In the genomic region with DNA sequence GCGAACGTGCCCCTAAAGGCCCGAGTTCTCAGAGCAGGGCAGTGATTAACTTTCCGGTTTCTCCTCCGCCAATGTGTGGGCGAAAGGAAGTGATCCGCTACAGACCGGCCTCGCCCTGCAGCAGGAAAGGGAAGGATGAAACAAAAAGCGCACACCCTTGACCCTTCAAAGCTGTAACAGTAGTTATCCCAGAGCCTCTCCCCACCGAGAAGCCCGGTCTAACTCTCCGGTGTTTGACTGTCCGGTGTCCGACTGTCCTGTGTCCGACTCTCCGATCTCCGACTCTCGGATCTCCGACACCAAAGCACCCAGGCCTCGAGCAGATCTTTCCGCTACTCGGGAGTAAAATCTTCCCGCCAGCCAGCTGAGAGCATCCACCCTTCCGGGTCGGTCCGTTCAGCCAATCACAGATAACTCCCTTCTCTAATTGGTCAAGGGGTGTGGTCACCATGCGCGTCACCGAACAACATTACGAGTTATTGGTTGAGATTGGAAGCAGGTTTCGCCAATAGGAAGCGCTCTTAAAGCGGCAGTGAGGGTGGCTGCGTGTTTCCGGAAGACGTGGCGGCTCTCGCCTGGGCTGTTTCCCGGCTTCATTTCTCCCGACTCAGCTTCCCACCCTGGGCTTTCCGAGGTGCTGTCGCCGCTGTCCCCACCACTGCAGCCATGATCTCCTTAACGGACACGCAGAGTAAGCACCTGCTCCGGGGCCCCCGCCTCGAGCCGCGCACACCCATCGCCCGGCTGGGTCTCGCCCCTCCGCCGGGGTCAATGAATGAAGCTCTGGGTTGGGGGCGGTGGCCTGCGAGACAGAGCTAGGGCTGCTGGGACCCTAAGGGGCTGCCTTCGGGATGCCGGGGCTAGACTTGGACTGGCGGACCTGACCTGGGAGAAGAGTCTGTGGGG, we compare ENCODE assay signal across 8 cellular contexts. TPM values are rescaled to one million over a fixed set of nuclear protein-coding genes. Genes with fewer than 3 reads are reported as not detected.
DNase-seq lines count a peak whose midpoint lies in the region; ATAC-seq and TF ChIP-seq lines count a peak whose summit lies in the region.

A gene with protein sequence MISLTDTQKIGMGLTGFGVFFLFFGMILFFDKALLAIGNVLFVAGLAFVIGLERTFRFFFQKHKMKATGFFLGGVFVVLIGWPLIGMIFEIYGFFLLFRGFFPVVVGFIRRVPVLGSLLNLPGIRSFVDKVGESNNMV (plus strand): TSS at position 532 of the 906 bp plus-strand sequence. CDS start 135 bp downstream, at position 667.
A gene with protein sequence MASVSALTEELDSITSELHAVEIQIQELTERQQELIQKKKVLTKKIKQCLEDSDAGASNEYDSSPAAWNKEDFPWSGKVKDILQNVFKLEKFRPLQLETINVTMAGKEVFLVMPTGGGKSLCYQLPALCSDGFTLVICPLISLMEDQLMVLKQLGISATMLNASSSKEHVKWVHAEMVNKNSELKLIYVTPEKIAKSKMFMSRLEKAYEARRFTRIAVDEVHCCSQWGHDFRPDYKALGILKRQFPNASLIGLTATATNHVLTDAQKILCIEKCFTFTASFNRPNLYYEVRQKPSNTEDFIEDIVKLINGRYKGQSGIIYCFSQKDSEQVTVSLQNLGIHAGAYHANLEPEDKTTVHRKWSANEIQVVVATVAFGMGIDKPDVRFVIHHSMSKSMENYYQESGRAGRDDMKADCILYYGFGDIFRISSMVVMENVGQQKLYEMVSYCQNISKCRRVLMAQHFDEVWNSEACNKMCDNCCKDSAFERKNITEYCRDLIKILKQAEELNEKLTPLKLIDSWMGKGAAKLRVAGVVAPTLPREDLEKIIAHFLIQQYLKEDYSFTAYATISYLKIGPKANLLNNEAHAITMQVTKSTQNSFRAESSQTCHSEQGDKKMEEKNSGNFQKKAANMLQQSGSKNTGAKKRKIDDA (minus strand): TSS at position 378 of the 906 bp plus-strand sequence. CDS start 2,065 bp downstream, outside the sequence.

- ATAC-seq in GM21529 (IDR thresholded peaks at IDR 0.05; ENCODE audit: unreplicated experiment): peak; percentile 98
- peak; percentile 96 for ATAC-seq in IMR-90 (ENCODE audit: low read depth)

- peak within 1 kb of the TSS; percentile 96 for H2AK9ac ChIP-seq in IMR-90 (replicated peaks; ENCODE audit: low read depth, low read length, poor library complexity)

- peak within 1 kb of the TSS; percentile 91 for H3K14ac ChIP-seq in IMR-90 (replicated peaks; ENCODE audit: low read depth, low read length)

- peak within 1 kb of the TSS; percentile 87 for H3K4ac ChIP-seq in IMR-90 (ENCODE audit: low read depth, low read length)

- DNase-seq in DMS114 treated with DMSO at 0.1 percent for 48 hours (lab: John Stamatoyannopoulos, UW; ENCODE audit: unreplicated experiment): peak; percentile 99
- peak; percentile 99 for DNase-seq in IMR-90
- peak; percentile 97 for DNase-seq in OCI-LY7 (ENCODE audit: low spot score)
- peak; percentile 71 for DNase-seq in activated T-cell treated with anti-CD3 and anti-CD28 coated beads for 1 hour (ENCODE audit: low read depth)
- DNase-seq in epithelial cell of esophagus (ENCODE audit: low read depth): peak; percentile 99
- peak; percentile 95 for DNase-seq in middle frontal gyrus (ENCODE audit: extremely low spot score, low spot score)
- DNase-seq in stimulated activated CD8-positive, alpha-beta memory T cell treated with anti-CD3 and anti-CD28 coated beads, Interleukin-2, amount 100 ng/mL, for 48 hours (ENCODE audit: low read depth in 2 of 2): peak; percentile 67 to 79

- peaks cover 4% of the 10 kb centered on the region; the same call in 1 of the 2 replicates for H3K9me1 ChIP-seq in IMR-90 (ENCODE audit: insufficient read depth, low read length)

- TF ChIP-seq CTCF in IMR-90 (conservative IDR thresholded peaks at IDR 0.05; ENCODE audit: low read depth, low read length) (no peak), OCI-LY7 (conservative IDR thresholded peaks at IDR 0.05; ENCODE audit: low read length) (no peak), epithelial cell of esophagus (IDR thresholded peaks at IDR 0.05; ENCODE audit: insufficient read depth, low read depth, low read length, missing control alignments) (no peak)

- in situ Hi-C loops in IMR-90 (cut with MboI; ENCODE audit: low sequenced_read_pairs): loop anchor here (10.0 kb wide), 1 partner anchor 143 kb away; no protein-coding TSS in a partner anchor

- 0% methylated on average over 22 of the region's 61 CpGs; no CpG with 5 or more reads in 1 of the 2 experiments for WGBS in IMR-90 (ENCODE audit: extremely low coverage in 2 of 2, insufficient read length in 1 of 2), 2 experiments

- peak within 1 kb of the TSS; percentile 76 for H4K91ac ChIP-seq in IMR-90 (ENCODE audit: insufficient read depth, low read depth, low read length)

- peak within 1 kb of the TSS; percentile 61 for H2BK5ac ChIP-seq in IMR-90 (ENCODE audit: low read depth, low read length, poor library complexity, severe bottlenecking)

- peak within 1 kb of the TSS; percentile 82 for H3K56ac ChIP-seq in IMR-90 (ENCODE audit: extremely low read depth, insufficient read depth, low read length)

- CTCF ChIA-PET in IMR-90 (lab: Yijun Ruan, JAX) (interaction anchor here (1.0 kb wide), 1 partner anchor 47 kb away, joined by 3 read pairs; no protein-coding TSS in a partner anchor), OCI-LY7 (lab: Charles Lee; ENCODE audit: unreplicated experiment) (no interaction called here)

- H3K79me2 ChIP-seq in OCI-LY7 (ENCODE audit: insufficient read depth, low read depth, low read length): peaks cover 77% of the 10 kb centered on the region

- H3K79me1 ChIP-seq in IMR-90 (ENCODE audit: low read depth in 1 of 2, low read length in 2 of 2): peaks cover 19 to 43% of the 10 kb centered on the region in 2 experiments

- peak within 1 kb of the TSS; percentile 93 for H3K9ac ChIP-seq in IMR-90 (ENCODE audit: low read depth, low read length)

- H3K18ac ChIP-seq in IMR-90 (ENCODE audit: low read depth, low read length): no peak within 1 kb of the TSS; the same call in 1 of the 2 replicates

- dilution Hi-C loops in IMR-90 (cut with HindIII; ENCODE audit: low sequenced_read_pairs, unreplicated experiment): no loop called here

- H2AFZ ChIP-seq in IMR-90 (replicated peaks; ENCODE audit: low read length, poor library complexity) (peak within 1 kb of the TSS; percentile 97), OCI-LY7 (ENCODE audit: low read length) (peak within 1 kb of the TSS; percentile 95)

- peak within 1 kb of the TSS; percentile 16; the same call in 1 of the 2 replicates for H2BK120ac ChIP-seq in IMR-90 (ENCODE audit: low read depth, low read length)

- POLR2A ChIA-PET in IMR-90 (lab: Charles Lee; ENCODE audit: unreplicated experiment): interaction anchor here (0.6 kb wide), 1 partner anchor 677 kb away, joined by 3 read pairs; no protein-coding TSS in a partner anchor
- POLR2A ChIA-PET in OCI-LY7 (lab: Charles Lee): interaction anchor here (0.6 to 1.6 kb wide), 10 partner anchors 10 to 156 kb away, joined by 3 to 10 read pairs (median 4); a partner anchor contains a TSS

- H2AK5ac ChIP-seq in IMR-90 (ENCODE audit: low read depth, low read length): peak within 1 kb of the TSS; percentile 70

- H4K8ac ChIP-seq in IMR-90 (ENCODE audit: low read depth in 2 of 2, low read length in 2 of 2): peak within 1 kb of the TSS; percentile 79 to 88

- H3K4me1 ChIP-seq in IMR-90 (ENCODE audit: control insufficient read depth, insufficient read depth, low read length) (peaks cover 2% of the 10 kb centered on the region), OCI-LY7 (ENCODE audit: insufficient read depth, low read length, poor library complexity, severe bottlenecking) (peaks cover 31% of the 10 kb centered on the region)

- TF ChIP-seq RAD21 in IMR-90 (IDR thresholded peaks at IDR 0.05; ENCODE audit: low read length): no peak

- intact Hi-C loops in IMR-90 (cut with micrococcal nuclease) (loop anchor here (5.0 kb wide), 1 partner anchor 156 kb away; a partner anchor contains a TSS), OCI-LY7 (cut with micrococcal nuclease; ENCODE audit: unreplicated experiment) (loop anchor here (1.0 to 2.0 kb wide), 2 partner anchors 65 to 156 kb away; a partner anchor contains a TSS)

- no peak within 1 kb of the TSS for H2BK20ac ChIP-seq in IMR-90 (ENCODE audit: low read depth, low read length)

- H3K36me3 ChIP-seq in IMR-90 (ENCODE audit: control insufficient read depth, insufficient read depth, low read length): peaks cover 6% of the 10 kb centered on the region
- peaks cover 28% of the 10 kb centered on the region for H3K36me3 ChIP-seq in OCI-LY7 (ENCODE audit: insufficient read depth, low read length)

- peak within 1 kb of the TSS; percentile 47; the same call in 1 of the 3 replicates for H2BK15ac ChIP-seq in IMR-90 (ENCODE audit: low read depth, low read length)

- TF ChIP-seq POLR2A in IMR-90 (IDR thresholded peaks at IDR 0.05; ENCODE audit: low read depth, low read length): peak; percentile 93

- no peaks in the 10 kb centered on the region for H3K27me3 ChIP-seq in IMR-90 (ENCODE audit: control insufficient read depth, insufficient read depth, low read length)

- peak within 1 kb of the TSS; percentile 91 for H3K23ac ChIP-seq in IMR-90 (ENCODE audit: low read depth, low read length)

- no peaks in the 10 kb centered on the region for H3K9me2 ChIP-seq in OCI-LY7 (ENCODE audit: insufficient read depth, low read length)

- H3K4me3 ChIP-seq in IMR-90 (ENCODE audit: insufficient read depth, low read depth, low read length) (peak within 1 kb of the TSS; percentile 60), OCI-LY7 (ENCODE audit: low read depth, low read length, poor library complexity, severe bottlenecking) (peak within 1 kb of the TSS; percentile 99), epithelial cell of esophagus (ENCODE audit: low read length) (peak within 1 kb of the TSS; percentile 92)

- peak within 1 kb of the TSS; percentile 43 for H4K5ac ChIP-seq in IMR-90 (ENCODE audit: low read depth, low read length)

- H3K9me3 ChIP-seq in IMR-90 (ENCODE audit: control insufficient read depth, insufficient read depth, low read length): no peaks in the 10 kb centered on the region
- no peaks in the 10 kb centered on the region for H3K9me3 ChIP-seq in OCI-LY7 (ENCODE audit: low read length)

- H3K27ac ChIP-seq in IMR-90 (ENCODE audit: insufficient read depth, low read length) (peak within 1 kb of the TSS; percentile 69), OCI-LY7 (ENCODE audit: low read depth, low read length, poor library complexity, severe bottlenecking) (peak within 1 kb of the TSS; percentile 82)

- H4K20me1 ChIP-seq in IMR-90 (ENCODE audit: insufficient read depth, low read length): peaks cover 13% of the 10 kb centered on the region; the same call in 1 of the 2 replicates
- H4K20me1 ChIP-seq in OCI-LY7 (ENCODE audit: insufficient read depth, low read length): peaks cover 20% of the 10 kb centered on the region; the same call in 1 of the 2 replicates

- peak within 1 kb of the TSS; percentile 91 for H3K4me2 ChIP-seq in IMR-90 (ENCODE audit: low read depth, low read length)
- peak within 1 kb of the TSS; percentile 86 for H3K4me2 ChIP-seq in OCI-LY7 (ENCODE audit: low read length)

- BruUV-seq in IMR-90 (replicated peaks; lab: Mats Ljungman, UMichigan) (no TSS peak), OCI-LY7 (replicated peaks; lab: Mats Ljungman, UMichigan) (no TSS peak)

RNA-seq across cellular contexts. Expression of the first gene that starts in this region (rescaled TPM):
- 50.5 and 83.9 TPM in 2 replicates for total RNA-seq in IMR-90 (2012; rRNA removed)
- polyA plus RNA-seq in IMR-90 (2012; rRNA removed): 17.8 and 27.2 TPM in 2 replicates
- polyA plus RNA-seq in IMR-90 (2012; cell fraction: cytosol; rRNA removed): 1.9 and 4.4 TPM in 2 replicates
- 2.1 and 26.0 TPM in 2 replicates for polyA plus RNA-seq in IMR-90 (2012; cell fraction: nucleus; rRNA removed; ENCODE audit: low replicate concordance)
- 9.5 and 12.7 TPM in 2 replicates for total RNA-seq in OCI-LY7 (2014; rRNA removed; shearing (Covaris generic))
- 25.3 and 30.7 TPM in 2 replicates for total RNA-seq in OCI-LY7 (2022)

RNA-seq across cellular contexts. Expression of the second gene that starts in this region (rescaled TPM):
- total RNA-seq in IMR-90 (2012; rRNA removed): 67.0 and 118 TPM in 2 replicates
- polyA plus RNA-seq in IMR-90 (2012; rRNA removed): 22.7 and 29.4 TPM in 2 replicates
- 3.7 and 4.1 TPM in 2 replicates for polyA plus RNA-seq in IMR-90 (2012; cell fraction: cytosol; rRNA removed)
- polyA plus RNA-seq in IMR-90 (2012; cell fraction: nucleus; rRNA removed; ENCODE audit: low replicate concordance): 2.9 and 16.2 TPM in 2 replicates
- 53.1 and 55.9 TPM in 2 replicates for total RNA-seq in OCI-LY7 (2014; rRNA removed; shearing (Covaris generic))
- total RNA-seq in OCI-LY7 (2022): 70.3 and 72.8 TPM in 2 replicates

Comparison
In these comparisons a context has a peak if more than half of its experiments do, and no peak if none do; other contexts are left out.
1. Peak in every context shown above with its lines: DNase-seq, ATAC-seq, H3K4me3 ChIP-seq and H3K27ac ChIP-seq.